24 cellular contexts compared by ENCODE assay signal in the genomic region with DNA sequence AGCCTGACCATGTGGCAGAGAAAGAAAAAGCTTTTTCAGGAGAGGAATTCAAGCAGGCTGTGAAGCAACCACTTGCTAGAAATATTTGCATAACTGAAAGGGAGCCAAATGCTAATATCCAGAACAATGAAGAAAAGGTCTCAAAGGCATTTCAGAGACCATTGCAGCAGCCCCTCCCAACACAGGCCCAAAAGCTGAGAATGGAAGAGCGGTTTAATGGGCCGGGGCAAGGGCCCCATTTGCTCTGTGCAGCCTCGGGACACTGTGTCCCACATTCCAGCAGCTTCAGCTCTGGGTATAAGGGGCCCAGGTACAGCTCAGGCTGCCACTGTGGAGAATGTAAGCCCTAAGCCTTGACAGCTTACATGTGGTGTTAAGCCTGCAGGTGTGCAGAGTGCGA.
DNase-seq lines count a peak whose midpoint lies in the region; ATAC-seq and TF ChIP-seq lines count a peak whose summit lies in the region.
"Had no signal": no experiment of that assay in that cellular context is flagged by ENCODE, and none has a peak within 500 bp of the region (broad histone marks: within the 10 kb centered on the region; RNA-seq: fewer than 3 reads in every experiment).

No MANE protein-coding gene starts in this region.

- H3K4me1 Mint-ChIP-seq in stimulated activated naive CD8-positive, alpha-beta T cell treated with anti-CD3 and anti-CD28 coated beads, Interleukin-15, amount 100 ng/mL, for 72 hours, result no peaks in the 10 kb centered on the region

- peak; percentile 31 for ATAC-seq in stimulated activated naive CD8-positive, alpha-beta T cell treated with anti-CD3 and anti-CD28 coated beads, Interleukin-15, amount 100 ng/mL, for 72 hours
- ATAC-seq in stimulated activated naive CD8-positive, alpha-beta T cell treated with anti-CD3 and anti-CD28 coated beads, Interleukin-15, Interleukin-2, amounts not matched to agents 100 U/mL and 50 U/mL, for 24 hours, result no peak
- ATAC-seq in HG02610 (IDR thresholded peaks at IDR 0.05; ENCODE audit: unreplicated experiment), result no peak
- ATAC-seq: CD8-positive, alpha-beta T cell; PC-3 had no signal

- H3K27me3 Mint-ChIP-seq in stimulated activated naive CD8-positive, alpha-beta T cell treated with anti-CD3 and anti-CD28 coated beads, Interleukin-15, amount 100 ng/mL, for 72 hours, result no peaks in the 10 kb centered on the region

- no peaks in the 10 kb centered on the region for H4K20me1 ChIP-seq in OCI-LY7 (ENCODE audit: insufficient read depth, low read length)

- TF ChIP-seq CTCF in OCI-LY7 (conservative IDR thresholded peaks at IDR 0.05; ENCODE audit: low read length), result no peak

- CTCF ChIA-PET in OCI-LY7 (lab: Charles Lee; ENCODE audit: unreplicated experiment), result no interaction called here

- no peak for DNase-seq in stimulated activated naive CD8-positive, alpha-beta T cell treated with anti-CD3 and anti-CD28 coated beads, Interleukin-15, amount 100 ng/mL, for 72 hours
- no peak for DNase-seq in stimulated activated naive CD8-positive, alpha-beta T cell treated with anti-CD3 and anti-CD28 coated beads, Interleukin-15, Interleukin-2, amounts not matched to agents 100 U/mL and 50 U/mL, for 24 hours
- DNase-seq in SK-N-MC (ENCODE audit: low read depth, low spot score), result no peak
- peak; percentile 17 for DNase-seq in iPS-NIHi11 (ENCODE audit: low spot score)
- no peak for DNase-seq in mucosa of gallbladder (ENCODE audit: low spot score)
- DNase-seq in OCI-LY7 (ENCODE audit: low spot score), result no peak
- DNase-seq: 8988T; C1 segment of cervical spinal cord; CD8-positive, alpha-beta T cell; DMS153; HFFc6; IMR-90; NCI-H1092 treated with DMSO at 0.1 percent for 48 hours; NCI-H146; NCI-H2029; NCI-H2227 treated with DMSO at 0.1 percent for 48 hours; NCI-H510A treated with DMSO at 0.1 percent for 48 hours; NCI-H82; PC-3; SHP77 treated with DMSO at 0.1 percent for 48 hours; SK-N-SH had no signal

- no peak overlapping the region for H2AFZ ChIP-seq in OCI-LY7 (ENCODE audit: low read length)

- H3K9me3 Mint-ChIP-seq in stimulated activated naive CD8-positive, alpha-beta T cell treated with anti-CD3 and anti-CD28 coated beads, Interleukin-15, amount 100 ng/mL, for 72 hours, result peaks cover 8 to 36% of the 10 kb centered on the region in 2 donors

- H3K36me3 ChIP-seq in SK-N-MC (ENCODE audit: insufficient read depth, low read length) (no peaks in the 10 kb centered on the region), OCI-LY7 (ENCODE audit: insufficient read depth, low read length) (no peaks in the 10 kb centered on the region)

- H3K79me2 ChIP-seq in OCI-LY7 (ENCODE audit: insufficient read depth, low read depth, low read length), result no peaks in the 10 kb centered on the region

- no peak overlapping the region for H3K9ac ChIP-seq in SK-N-MC (ENCODE audit: insufficient read length)
- H3K9ac ChIP-seq: KMS-11, SK-N-SH had no signal

- H3K27ac ChIP-seq in SK-N-MC (0 out of 2 replicates have a peak overlapping the region, but pooled peaks have one; percentile 39), OCI-LY7 (ENCODE audit: low read depth, low read length, poor library complexity, severe bottlenecking) (no peak overlapping the region)
- H3K27ac ChIP-seq: HL-60, KMS-11 had no signal

- POLR2A ChIA-PET in OCI-LY7 (lab: Charles Lee), result no interaction called here

- intact Hi-C loops in OCI-LY7 (cut with micrococcal nuclease; ENCODE audit: unreplicated experiment), result no loop called here

- no peak overlapping the region for H3K4me2 ChIP-seq in OCI-LY7 (ENCODE audit: low read length)
- H3K4me2 ChIP-seq: KMS-11, SK-N-SH had no signal

- H3K9me3 ChIP-seq in SK-N-MC (ENCODE audit: low read depth, low read length), result no peaks in the 10 kb centered on the region; the same call in 1 of the 2 replicates
- no peaks in the 10 kb centered on the region for H3K9me3 ChIP-seq in OCI-LY7 (ENCODE audit: low read length)
- H3K9me3 ChIP-seq: SK-N-SH had no signal

- H3K4me3 Mint-ChIP-seq in stimulated activated naive CD8-positive, alpha-beta T cell treated with anti-CD3 and anti-CD28 coated beads, Interleukin-15, amount 100 ng/mL, for 72 hours, result no peak overlapping the region
- H3K4me3 Mint-ChIP-seq: CD8-positive, alpha-beta T cell; HFFc6 had no signal

- H3K4me3 ChIP-seq in SK-N-MC (no peak overlapping the region), OCI-LY7 (ENCODE audit: low read depth, low read length, poor library complexity, severe bottlenecking) (no peak overlapping the region)

- no peaks in the 10 kb centered on the region for H3K9me2 ChIP-seq in OCI-LY7 (ENCODE audit: insufficient read depth, low read length)
- H3K9me2 ChIP-seq: SK-N-SH had no signal

- no peak overlapping the region for H3K27ac Mint-ChIP-seq in stimulated activated naive CD8-positive, alpha-beta T cell treated with anti-CD3 and anti-CD28 coated beads, Interleukin-15, amount 100 ng/mL, for 72 hours
- H3K27ac Mint-ChIP-seq: CD8-positive, alpha-beta T cell; HFFc6 had no signal

- no peaks in the 10 kb centered on the region for H3K4me1 ChIP-seq in OCI-LY7 (ENCODE audit: insufficient read depth, low read length, poor library complexity, severe bottlenecking)

- no TSS peak for BruUV-seq in OCI-LY7 (replicated peaks; lab: Mats Ljungman, UMichigan)
